In the genomic region with DNA sequence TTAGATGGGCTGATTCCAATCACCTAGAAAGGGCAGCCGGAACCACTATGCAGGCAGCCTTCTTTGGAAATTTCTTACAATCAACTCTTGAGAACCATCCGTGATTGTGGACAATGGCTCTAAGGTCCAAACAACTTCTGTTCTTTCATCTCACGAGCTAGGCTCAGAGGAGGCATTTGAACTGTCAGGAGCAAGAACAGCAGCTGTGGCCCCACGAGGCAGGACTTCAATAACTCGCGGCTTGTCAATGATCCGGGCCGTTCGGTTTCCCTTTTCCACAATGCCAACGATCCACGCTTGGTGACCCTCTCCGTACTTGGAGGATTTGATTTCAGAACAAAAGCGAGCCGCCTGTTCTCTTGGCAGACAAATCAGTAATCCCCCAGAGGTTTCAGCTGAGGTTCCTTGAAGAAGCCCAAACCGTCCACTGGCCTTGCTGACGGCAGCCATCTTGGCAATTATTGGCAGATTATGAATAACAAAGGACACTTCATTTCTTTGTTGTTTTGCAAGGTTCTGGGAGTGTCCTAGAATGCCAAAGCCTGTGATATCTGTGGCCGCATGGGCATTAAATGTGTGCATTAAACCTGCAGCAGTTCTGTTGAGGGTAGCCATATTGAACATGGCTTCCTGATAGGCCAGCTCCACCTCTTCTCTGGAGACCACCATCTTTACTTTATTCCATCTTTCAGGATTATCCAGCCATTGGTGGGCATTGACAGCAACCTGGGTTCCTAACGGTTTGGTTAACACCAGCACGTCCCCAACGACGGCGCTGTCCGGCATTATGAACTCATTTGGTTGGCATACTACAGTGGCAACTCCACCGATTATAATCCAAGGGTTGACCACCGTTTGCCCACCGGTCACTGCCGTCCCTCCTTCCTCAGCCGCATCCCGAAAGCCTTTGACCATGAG, we compare ENCODE assay signal across 9 cellular contexts. TPM values are rescaled to one million over a fixed set of nuclear protein-coding genes. Genes with fewer than 3 reads are reported as not detected.
DNase-seq lines count a peak whose midpoint lies in the region; ATAC-seq and TF ChIP-seq lines count a peak whose summit lies in the region.
"Had no signal": no experiment of that assay in that cellular context is flagged by ENCODE, and none has a peak within 500 bp of the region (broad histone marks: within the 10 kb centered on the region; RNA-seq: fewer than 3 reads in every experiment).

No MANE protein-coding gene starts in this region.

- H3K36me3 ChIP-seq in iPS-18a (ENCODE audit: control insufficient read depth, low read depth, low read length) (peaks cover 5% of the 10 kb centered on the region), stomach (peaks cover 3 to 18% (median 11%) of the 10 kb centered on the region in 4 donors)

- H3K4me3 ChIP-seq in iPS-18a (ENCODE audit: low read length) (peak overlapping the region; percentile 87), stomach (peak overlapping the region; percentile 73 to 99 (median 88))

- no peak for TF ChIP-seq POLR2A in stomach (IDR thresholded peaks at IDR 0.05)

- H3K4me1 Mint-ChIP-seq in activated CD4-positive, alpha-beta memory T cell treated with anti-CD3 and anti-CD28 coated beads, Interleukin-2, amount 10 ng/mL, durations not matched to agents 7 days and 5 days = peaks cover 49% of the 10 kb centered on the region

- CTCF ChIA-PET in activated CD4-positive, alpha-beta memory T cell treated with anti-CD3 and anti-CD28 coated beads, Interleukin-2, amount 10 ng/mL, durations not matched to agents 7 days and 5 days (lab: Charles Lee) = interaction anchor here (0.6 to 2.5 kb wide), 3 partner anchors 14 to 181 kb away, joined by 3 to 14 read pairs (median 11); a partner anchor contains a TSS

- no peak overlapping the region for H3K27ac ChIP-seq in iPS-18a (ENCODE audit: low read length)
- H3K27ac ChIP-seq in stomach = peak overlapping the region in 4 of 5 donors; percentile 96 to 99 (median 98)

- TF ChIP-seq EP300 in stomach (IDR thresholded peaks at IDR 0.05) = no peak

- H3K27me3 ChIP-seq in iPS-18a (ENCODE audit: control insufficient read depth, insufficient read depth, low read length) (no peaks in the 10 kb centered on the region), stomach (no peaks in the 10 kb centered on the region)

- H3K9me3 ChIP-seq in iPS-18a (ENCODE audit: control insufficient read depth, low read depth, low read length) (no peaks in the 10 kb centered on the region), stomach (no peaks in the 10 kb centered on the region)

- H3K27ac Mint-ChIP-seq in activated CD4-positive, alpha-beta memory T cell treated with anti-CD3 and anti-CD28 coated beads, Interleukin-2, amount 10 ng/mL, durations not matched to agents 7 days and 5 days = peak overlapping the region; percentile 73

- DNase-seq in NCI-H748 (lab: John Stamatoyannopoulos, UW; ENCODE audit: unreplicated experiment) = peak; percentile 26
- DNase-seq in NCI-H748 treated with DMSO at 0.1 percent for 48 hours (lab: John Stamatoyannopoulos, UW) = no peak
- no peak for DNase-seq in activated CD4-positive, alpha-beta memory T cell treated with anti-CD3 and anti-CD28 coated beads, Interleukin-2, amount 10 ng/mL, durations not matched to agents 7 days and 5 days
- DNase-seq in stomach = no peak
- DNase-seq: DMS 273 treated with DMSO at 0.1 percent for 48 hours had no signal

- TF ChIP-seq CTCF in stomach (IDR thresholded peaks at IDR 0.05) = no peak

- ATAC-seq in HG03469 (IDR thresholded peaks at IDR 0.05; ENCODE audit: unreplicated experiment) (no peak), GM21576 (IDR thresholded peaks at IDR 0.05; ENCODE audit: unreplicated experiment) (no peak), GM21390 (IDR thresholded peaks at IDR 0.05; ENCODE audit: unreplicated experiment) (no peak)

- H3K27me3 Mint-ChIP-seq in activated CD4-positive, alpha-beta memory T cell treated with anti-CD3 and anti-CD28 coated beads, Interleukin-2, amount 10 ng/mL, durations not matched to agents 7 days and 5 days = no peaks in the 10 kb centered on the region

- peaks cover 29% of the 10 kb centered on the region for H3K36me3 Mint-ChIP-seq in activated CD4-positive, alpha-beta memory T cell treated with anti-CD3 and anti-CD28 coated beads, Interleukin-2, amount 10 ng/mL, durations not matched to agents 7 days and 5 days (ENCODE audit: low read depth)

- no peak overlapping the region for H3K9ac ChIP-seq in iPS-18a (ENCODE audit: low read length)

- POLR2A ChIA-PET in activated CD4-positive, alpha-beta memory T cell treated with anti-CD3 and anti-CD28 coated beads, Interleukin-2, amount 10 ng/mL, durations not matched to agents 7 days and 5 days (lab: Charles Lee) = interaction anchor here (0.8 to 12.7 kb wide), 12 partner anchors 8 to 259 kb away, joined by 3 to 163 read pairs (median 4); a partner anchor contains a TSS

- WGBS in stomach, 5 donors = 87 to 89% (median 89%) methylated on average over 29 of the region's 29 CpGs

- H3K4me3 Mint-ChIP-seq in activated CD4-positive, alpha-beta memory T cell treated with anti-CD3 and anti-CD28 coated beads, Interleukin-2, amount 10 ng/mL, durations not matched to agents 7 days and 5 days = peak overlapping the region; percentile 89

- no peaks in the 10 kb centered on the region for H3K9me3 Mint-ChIP-seq in activated CD4-positive, alpha-beta memory T cell treated with anti-CD3 and anti-CD28 coated beads, Interleukin-2, amount 10 ng/mL, durations not matched to agents 7 days and 5 days

- intact Hi-C loops in stomach (cut with DNase I; ENCODE audit: low total_unique reads) = no loop called here

- peaks cover 10% of the 10 kb centered on the region for H3K4me1 ChIP-seq in iPS-18a (ENCODE audit: control insufficient read depth, low read depth, low read length)
- peaks cover 19 to 51% (median 44%) of the 10 kb centered on the region in 4 donors for H3K4me1 ChIP-seq in stomach

RNA-seq across cellular contexts. Expression of a gene that starts 1.2 kb away (rescaled TPM):
- total RNA-seq in activated CD4-positive, alpha-beta memory T cell treated with anti-CD3 and anti-CD28 coated beads, Interleukin-2, amount 10 ng/mL, durations not matched to agents 7 days and 5 days = 10 to 100 TPM; 56.3 to 57.8 TPM
- total RNA-seq in stomach = 100 to 1,000 TPM in 1 of 5 donors, 10 to 100 TPM in 4; 30.7 to 167 (median 41.4) TPM
- 10 to 100 TPM; 36.8 to 66.1 (median 61.1) TPM for polyA plus RNA-seq in stomach

RNA-seq across cellular contexts. Expression of a gene that starts 14.7 kb away (rescaled TPM):
- total RNA-seq in activated CD4-positive, alpha-beta memory T cell treated with anti-CD3 and anti-CD28 coated beads, Interleukin-2, amount 10 ng/mL, durations not matched to agents 7 days and 5 days = 10 to 100 TPM; 51.3 to 51.4 TPM
- total RNA-seq in stomach = 10 to 100 TPM in 4 of 5 donors, not detected in 1; 15.5 to 47.8 (median 27.1) TPM
- polyA plus RNA-seq in stomach = 10 to 100 TPM; 28.0 to 50.2 (median 50.1) TPM

RNA-seq across cellular contexts. Expression of a gene that starts 28.1 kb away (rescaled TPM):
- total RNA-seq in activated CD4-positive, alpha-beta memory T cell treated with anti-CD3 and anti-CD28 coated beads, Interleukin-2, amount 10 ng/mL, durations not matched to agents 7 days and 5 days = 100 to 1,000 TPM; 583 to 586 TPM
- 100 to 1,000 TPM in 1 of 5 donors, 10 to 100 TPM in 2, 1 to 10 TPM in 2; 5.8 to 256 (median 11.3) TPM for total RNA-seq in stomach
- polyA plus RNA-seq in stomach = 1 to 10 TPM; 1.2 to 4.3 (median 1.2) TPM

RNA-seq across cellular contexts. Expression of a gene that starts 37.1 kb away (rescaled TPM):
- total RNA-seq in activated CD4-positive, alpha-beta memory T cell treated with anti-CD3 and anti-CD28 coated beads, Interleukin-2, amount 10 ng/mL, durations not matched to agents 7 days and 5 days = 1 to 10 TPM; 4.2 to 4.5 TPM
- 10 to 100 TPM in 2 of 5 donors, 1 to 10 TPM in 3; 1.2 to 28.7 (median 6.7) TPM for total RNA-seq in stomach
- 10 to 100 TPM in 1 of 3 donors, 1 to 10 TPM in 2; 3.4 to 11.0 (median 6.5) TPM for polyA plus RNA-seq in stomach

RNA-seq across cellular contexts. Expression of a gene that starts 49.3 kb away (rescaled TPM):
- 10 to 100 TPM; 14.2 to 14.5 TPM for total RNA-seq in activated CD4-positive, alpha-beta memory T cell treated with anti-CD3 and anti-CD28 coated beads, Interleukin-2, amount 10 ng/mL, durations not matched to agents 7 days and 5 days
- 10 to 100 TPM in 1 of 5 donors, 1 to 10 TPM in 4; 4.0 to 33.6 (median 5.4) TPM for total RNA-seq in stomach
- 1 to 10 TPM; 3.9 to 5.5 (median 4.6) TPM for polyA plus RNA-seq in stomach
